ENCODE assay signal across 1 cellular context in the genomic region with DNA sequence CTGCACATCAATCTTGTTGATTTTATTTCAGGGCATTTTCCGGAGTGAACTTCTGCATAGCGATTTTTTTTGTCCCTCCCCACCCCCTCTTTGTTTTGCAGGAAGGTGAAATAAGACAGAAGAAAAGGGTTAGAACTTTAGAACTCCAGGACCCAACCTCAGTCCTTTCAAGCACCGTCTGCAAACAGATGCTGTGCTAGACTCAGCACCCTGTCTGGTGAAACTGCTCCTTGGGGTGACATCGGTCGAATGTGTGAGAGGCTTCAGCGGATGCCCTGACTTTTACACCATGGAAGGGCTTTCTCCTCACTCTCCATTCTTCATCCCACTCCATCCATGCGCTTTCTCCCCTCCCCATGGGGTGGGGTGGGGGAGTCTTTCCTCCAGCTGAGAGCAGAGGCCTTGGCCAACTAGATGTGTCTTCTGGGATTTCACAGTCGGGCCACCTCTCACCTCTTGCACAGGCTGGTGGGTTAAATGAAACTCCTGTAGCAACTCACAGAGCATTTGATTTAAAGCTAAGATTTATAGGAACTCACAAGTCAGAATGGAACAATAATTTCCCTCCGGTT.
TF ChIP-seq lines count a peak whose summit lies in the region.

No MANE protein-coding gene starts in this region.

TF ChIP-seq in H1, 55 proteins besides CTCF, POLR2A, EP300 and RAD21:
- no peak for TF ChIP-seq SP2 (IDR thresholded peaks at IDR 0.05; ENCODE audit: low read length)
- TF ChIP-seq RNF2 (IDR thresholded peaks at IDR 0.05; ENCODE audit: borderline replicate concordance, low read depth, low read length, missing control alignments, poor library complexity, severe bottlenecking) = no peak
- TF ChIP-seq NANOG (IDR thresholded peaks at IDR 0.05; ENCODE audit: insufficient read depth, low read depth, low read length, poor library complexity, severe bottlenecking) = no peak
TF ChIP-seq in H1: peak in this region for 0.
